ENCODE assay signal across 23 cellular contexts in genomic region chr5:120327180-120327579, GRCh38.
DNase-seq lines count a peak whose midpoint lies in the region; ATAC-seq and TF ChIP-seq lines count a peak whose summit lies in the region.
"Had no signal": no experiment of that assay in that cellular context is flagged by ENCODE, and none has a peak within 500 bp of the region (broad histone marks: within the 10 kb centered on the region; RNA-seq: fewer than 3 reads in every experiment).

No MANE protein-coding gene starts in this region.

- no peaks in the 10 kb centered on the region for H3K79me2 ChIP-seq in HCT116 (ENCODE audit: insufficient read depth, low read length)

- TF ChIP-seq POLR2A in HCT116 (IDR thresholded peaks at IDR 0.05; ENCODE audit: borderline replicate concordance, extremely low read depth, insufficient read depth, insufficient read length) (no peak), GM18505 (IDR thresholded peaks at IDR 0.05; ENCODE audit: borderline replicate concordance, extremely low read depth, insufficient read depth, insufficient read length) (no peak)

- CTCF ChIA-PET in A673 (lab: Charles Lee): no interaction called here
- CTCF ChIA-PET in HCT116 (lab: Charles Lee): no interaction called here

- in situ Hi-C loops in brain microvascular endothelial cell (cut with HindIII; ENCODE audit: low pct_ligation_motif_present, low sequenced_read_pairs): no loop called here

- H4K20me1 ChIP-seq in HCT116 (ENCODE audit: insufficient read depth): no peaks in the 10 kb centered on the region

- H3K4me3 ChIP-seq in A673 (ENCODE audit: low read depth, low read length, poor library complexity, severe bottlenecking) (no peak overlapping the region), HCT116 (replicated peaks in 1 of 2; ENCODE audit: low read depth in 1 of 2, low read length in 2 of 2) (no peak overlapping the region), brain microvascular endothelial cell (ENCODE audit: low read depth, low read length) (no peak overlapping the region)
- H3K4me3 ChIP-seq: ascending aorta, colonic mucosa, GM23338, suprapubic skin, uterus had no signal

- TF ChIP-seq RAD21 in HCT116 (IDR thresholded peaks at IDR 0.05; ENCODE audit: low read depth): no peak

- H3K4me1 ChIP-seq in A673 (ENCODE audit: insufficient read depth, low read length, poor library complexity, severe bottlenecking) (no peaks in the 10 kb centered on the region), HCT116 (ENCODE audit: control insufficient read depth in 1 of 2, insufficient read depth in 2 of 2, low read length in 2 of 2) (no peaks in the 10 kb centered on the region)
- H3K4me1 ChIP-seq: ascending aorta, colonic mucosa, suprapubic skin, uterus had no signal

- BruUV-seq in A673 (replicated peaks; lab: Mats Ljungman, UMichigan) (no TSS peak), HCT116 (replicated peaks; lab: Mats Ljungman, UMichigan) (no TSS peak)

- no peak overlapping the region for H3K4me2 ChIP-seq in HCT116 (ENCODE audit: low read length)
- H3K4me2 ChIP-seq: GM23338 had no signal

- no peak overlapping the region for H3K9ac ChIP-seq in HCT116 (ENCODE audit: low read length)

- no peaks in the 10 kb centered on the region for H3K9me2 ChIP-seq in HCT116 (ENCODE audit: insufficient read depth)

- no peaks in the 10 kb centered on the region for H3K36me3 ChIP-seq in A673 (ENCODE audit: insufficient read depth, low read length, poor library complexity, severe bottlenecking)
- no peaks in the 10 kb centered on the region for H3K36me3 ChIP-seq in HCT116 (ENCODE audit: control insufficient read depth in 1 of 2, insufficient read depth in 2 of 2, low read length in 2 of 2)
- H3K36me3 ChIP-seq in brain microvascular endothelial cell (replicated peaks): no peaks in the 10 kb centered on the region
- H3K36me3 ChIP-seq: ascending aorta, colonic mucosa, suprapubic skin, uterus had no signal

- TF ChIP-seq CTCF in A673 (conservative IDR thresholded peaks at IDR 0.05; ENCODE audit: low read depth, low read length): no peak; the same call in 1 of the 2 replicates
- no peak; a peak in 1 of 6 replicates for TF ChIP-seq CTCF in HCT116 (IDR thresholded peaks at IDR 0.05 in 2 of 3, conservative IDR thresholded peaks at IDR 0.05 in 1 of 3; ENCODE audit: borderline replicate concordance in 1 of 3, insufficient read depth in 1 of 3, low read depth in 2 of 3, low read length in 2 of 3)
- peak; percentile 20 for TF ChIP-seq CTCF in brain microvascular endothelial cell (IDR thresholded peaks at IDR 0.05; ENCODE audit: low read depth, low read length, missing control alignments)

- DNase-seq in A673 (ENCODE audit: low spot score) (peak; percentile 2), HCT116 (ENCODE audit: low read depth, low spot score) (no peak), brain microvascular endothelial cell (no peak), iris pigment epithelial cell (ENCODE audit: low read depth) (peak; percentile 23), mesenteric fat pad (ENCODE audit: low spot score) (no peak), dedifferentiated amniotic fluid mesenchymal stem cell (ENCODE audit: extremely low spot score) (no peak)
- DNase-seq: activated CD4-positive, CD25-positive, alpha-beta regulatory T cell treated with anti-CD3 and anti-CD28 coated beads, Interleukin-2, amount 50 U/mL, for 72 hours; activated naive CD4-positive, alpha-beta T cell treated with anti-CD3 and anti-CD28 coated beads, Interleukin-2, amount 10 ng/mL, durations not matched to agents 7 days and 5 days; activated T-cell treated with anti-CD3 and anti-CD28 coated beads, Interleukin-2, amount 50 U/mL, for 4 hours; CD4-positive, CD25-positive, alpha-beta regulatory T cell; colonic mucosa; endodermal cell; naive thymus-derived CD4-positive, alpha-beta T cell; NCI-H1105 treated with DMSO at 0.1 percent for 48 hours; RPMI8226; uterus had no signal

- RAD21 ChIA-PET in HCT116 (lab: Charles Lee; ENCODE audit: low non-redundant PET in 1 of 2, low total read pairs in 2 of 2, uncharacterized antibody in 2 of 2, unreplicated experiment in 2 of 2): no interaction called here

- no peaks in the 10 kb centered on the region for H3K27me3 ChIP-seq in A673 (replicated peaks; ENCODE audit: insufficient read depth, low read depth, low read length, poor library complexity)
- no peaks in the 10 kb centered on the region for H3K27me3 ChIP-seq in HCT116 (ENCODE audit: insufficient read depth, low read length)
- no peaks in the 10 kb centered on the region for H3K27me3 ChIP-seq in brain microvascular endothelial cell (replicated peaks)
- H3K27me3 ChIP-seq: ascending aorta, colonic mucosa, suprapubic skin, uterus had no signal

- H2AFZ ChIP-seq in HCT116 (ENCODE audit: low read depth, low read length, poor library complexity, severe bottlenecking): peak overlapping the region; percentile 50
- H2AFZ ChIP-seq: GM23338 had no signal

- intact Hi-C loops in A673 (cut with micrococcal nuclease; ENCODE audit: unreplicated experiment) (no loop called here), HCT116 (cut with micrococcal nuclease) (no loop called here)

- H3K9me3 ChIP-seq in A673 (ENCODE audit: low read depth, low read length, poor library complexity, severe bottlenecking) (no peaks in the 10 kb centered on the region), HCT116 (ENCODE audit: control insufficient read depth in 1 of 2, insufficient read depth in 1 of 2, low read depth in 1 of 2, low read length in 2 of 2) (no peaks in the 10 kb centered on the region)
- H3K9me3 ChIP-seq: ascending aorta, colonic mucosa, suprapubic skin, uterus had no signal

- ATAC-seq in HCT116 (no peak), HG03460 (IDR thresholded peaks at IDR 0.05; ENCODE audit: unreplicated experiment) (no peak), GM18505 (IDR thresholded peaks at IDR 0.05; ENCODE audit: unreplicated experiment) (no peak)
- ATAC-seq: activated T-cell treated with anti-CD3 and anti-CD28 coated beads, Interleukin-2, amount 50 U/mL, for 4 hours; GM23338; naive thymus-derived CD4-positive, alpha-beta T cell; sciatic nerve; stimulated activated effector memory CD8-positive, alpha-beta T cell treated with anti-CD3 and anti-CD28 coated beads, Interleukin-12 subunit alpha, Interleukin-12 subunit beta, amount 100 ng/mL, for 72 hours had no signal

- H3K27ac ChIP-seq in A673 (ENCODE audit: low read depth, low read length, poor library complexity, severe bottlenecking) (no peak overlapping the region), HCT116 (ENCODE audit: low read depth, low read length) (no peak overlapping the region), brain microvascular endothelial cell (no peak overlapping the region)
- H3K27ac ChIP-seq: ascending aorta, colonic mucosa, suprapubic skin, uterus had no signal

- POLR2A ChIA-PET in A673 (lab: Charles Lee; ENCODE audit: low non-redundant PET) (no interaction called here), HCT116 (lab: Charles Lee) (no interaction called here)

TF ChIP-seq in HCT116, 20 proteins besides CTCF, POLR2A, EP300 and RAD21 (continues in another document):
- TF ChIP-seq ZNF274 (IDR thresholded peaks at IDR 0.05; ENCODE audit: low read depth, low read length) (no peak), EZH2phosphoT487 (IDR thresholded peaks at IDR 0.05; ENCODE audit: borderline replicate concordance) (no peak), JUND (IDR thresholded peaks at IDR 0.05) (no peak), ZFX (IDR thresholded peaks at IDR 0.05) (no peak), CEBPB (IDR thresholded peaks at IDR 0.05; ENCODE audit: low read depth) (no peak), CBX3 (IDR thresholded peaks at IDR 0.05; ENCODE audit: low read depth) (no peak), EZH2 (IDR thresholded peaks at IDR 0.05) (no peak), ATF3 (IDR thresholded peaks at IDR 0.05) (no peak), ELF1 (IDR thresholded peaks at IDR 0.05; ENCODE audit: borderline replicate concordance, low read depth) (no peak), SRF (IDR thresholded peaks at IDR 0.05; ENCODE audit: low read depth) (no peak), REST (IDR thresholded peaks at IDR 0.05; ENCODE audit: low read depth) (no peak), SIN3A (IDR thresholded peaks at IDR 0.05; ENCODE audit: low read depth) (no peak), SP1 (IDR thresholded peaks at IDR 0.05; ENCODE audit: low read depth) (no peak)

Comparison
In these comparisons a context has a peak if more than half of its experiments do, and no peak if none do; other contexts are left out.
1. DNase-seq: peak in A673 (single experiment) and iris pigment epithelial cell (single experiment); none in HCT116 (single experiment), brain microvascular endothelial cell (single experiment), mesenteric fat pad (single experiment) and dedifferentiated amniotic fluid mesenchymal stem cell (single experiment).